Comparison of ENCODE assay signal across 14 cellular contexts in the genomic region with DNA sequence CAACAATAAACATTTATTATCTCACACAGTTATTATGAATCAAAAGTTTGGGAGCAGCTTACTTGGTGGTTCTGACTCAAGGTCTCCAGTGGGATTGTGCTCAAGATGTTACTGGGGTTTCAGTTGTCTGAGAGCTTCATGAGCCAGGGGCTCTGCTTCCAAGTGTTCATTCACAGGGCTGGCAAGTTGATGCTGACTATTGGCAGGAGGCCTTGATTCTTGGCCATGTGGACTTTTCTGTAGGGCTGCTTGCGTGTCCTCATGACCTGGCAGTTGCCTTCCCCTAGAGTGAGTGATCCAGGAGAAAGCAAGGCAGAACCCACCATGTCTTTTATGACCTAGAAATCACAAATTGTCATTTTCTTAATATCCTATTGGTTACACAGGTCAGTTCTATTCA.
DNase-seq lines count a peak whose midpoint lies in the region; ATAC-seq and TF ChIP-seq lines count a peak whose summit lies in the region.
"Had no signal": no experiment of that assay in that cellular context is flagged by ENCODE, and none has a peak within 500 bp of the region (broad histone marks: within the 10 kb centered on the region; RNA-seq: fewer than 3 reads in every experiment).

No MANE protein-coding gene starts in this region.

- no peaks in the 10 kb centered on the region for H3K4me1 Mint-ChIP-seq in T-cell
- H3K4me1 Mint-ChIP-seq: CD4-positive, CD25-positive, alpha-beta regulatory T cell; CD8-positive, alpha-beta memory T cell had no signal

- peaks cover 5% of the 10 kb centered on the region for H3K27me3 ChIP-seq in left ventricle myocardium inferior (ENCODE audit: low read depth)
- H3K27me3 ChIP-seq in right cardiac atrium (ENCODE audit: control insufficient read depth, insufficient read depth), result no peaks in the 10 kb centered on the region
- H3K27me3 ChIP-seq: BE2C had no signal

- no peak for TF ChIP-seq CTCF in left ventricle myocardium inferior (IDR thresholded peaks at IDR 0.05; ENCODE audit: borderline replicate concordance)

- POLR2A ChIA-PET in T-cell (lab: Charles Lee), result no interaction called here

- H3K36me3 ChIP-seq in left ventricle myocardium inferior, result no peaks in the 10 kb centered on the region
- H3K36me3 ChIP-seq: BE2C had no signal

- peaks cover 21% of the 10 kb centered on the region for H3K4me1 ChIP-seq in left ventricle myocardium inferior
- H3K4me1 ChIP-seq in right cardiac atrium (ENCODE audit: control insufficient read depth, insufficient read depth, low read length), result peaks cover 4% of the 10 kb centered on the region
- H3K4me1 ChIP-seq: BE2C had no signal

- CTCF ChIA-PET in T-cell (lab: Charles Lee), result no interaction called here

- intact Hi-C loops in Right ventricle myocardium superior (cut with DNase I) (no loop called here), left ventricle myocardium inferior (cut with micrococcal nuclease) (no loop called here), right cardiac atrium (cut with DNase I) (no loop called here)

- H3K4me3 ChIP-seq in left ventricle myocardium inferior (no peak overlapping the region), right cardiac atrium (ENCODE audit: low read length) (no peak overlapping the region)

- H3K9me3 Mint-ChIP-seq in T-cell, result peaks cover 0 to 3% (median 0%) of the 10 kb centered on the region in 3 donors

- no peaks in the 10 kb centered on the region for H3K36me3 Mint-ChIP-seq in T-cell
- H3K36me3 Mint-ChIP-seq: CD4-positive, CD25-positive, alpha-beta regulatory T cell; CD8-positive, alpha-beta memory T cell had no signal

- H3K27ac ChIP-seq in left ventricle myocardium inferior (replicated peaks) (no peak overlapping the region), right cardiac atrium (ENCODE audit: low read length) (no peak overlapping the region)

- DNase-seq in Right ventricle myocardium superior (no peak), left ventricle myocardium inferior (no peak), NCI-H446 (lab: John Stamatoyannopoulos, UW) (peak; percentile 37 to 78), right cardiac atrium (peak in 2 of 3 donors; percentile 40 to 68), T-cell (no peak), RKO (ENCODE audit: low spot score) (no peak), DMS153 treated with DMSO at 0.1 percent for 48 hours (lab: John Stamatoyannopoulos, UW; ENCODE audit: unreplicated experiment) (no peak)
- DNase-seq: BE2C; CD4-positive, CD25-positive, alpha-beta regulatory T cell; CD8-positive, alpha-beta memory T cell; COR-L47; DMS 273 treated with DMSO at 0.1 percent for 48 hours; H9 had no signal

- whole genome bisulfite sequencing in right cardiac atrium, result 31% methylated on average over 1 of the region's 1 CpG

- ATAC-seq in Right ventricle myocardium superior (ENCODE audit: poor library complexity), result peak; percentile 71
- ATAC-seq in right cardiac atrium, result peak; percentile 32 to 58
- no peak for ATAC-seq in T-cell (replicated peaks in 1 of 4)
- ATAC-seq: HepG2 had no signal

- H3K27ac Mint-ChIP-seq in T-cell, result no peak overlapping the region
- H3K27ac Mint-ChIP-seq: CD4-positive, CD25-positive, alpha-beta regulatory T cell; CD8-positive, alpha-beta memory T cell had no signal

- H3K9me3 ChIP-seq in left ventricle myocardium inferior (replicated peaks) (no peaks in the 10 kb centered on the region), right cardiac atrium (ENCODE audit: control insufficient read depth, low read length) (no peaks in the 10 kb centered on the region)
- H3K9me3 ChIP-seq: BE2C had no signal

- H3K27me3 Mint-ChIP-seq in T-cell, result peaks cover 9 to 22% of the 10 kb centered on the region in 2 donors

- no peak overlapping the region for H3K4me3 Mint-ChIP-seq in T-cell
- H3K4me3 Mint-ChIP-seq: CD4-positive, CD25-positive, alpha-beta regulatory T cell; CD8-positive, alpha-beta memory T cell; H9 had no signal

Comparison
In these comparisons a context has a peak if more than half of its experiments do, and no peak if none do; other contexts are left out.
1. DNase-seq: peak in NCI-H446 (2 of 2) and right cardiac atrium (2 of 3); none in Right ventricle myocardium superior (single experiment), left ventricle myocardium inferior (single experiment), T-cell (0 of 34), RKO (single experiment) and DMS153 treated with DMSO at 0.1 percent for 48 hours (single experiment).
2. ATAC-seq: peak in Right ventricle myocardium superior (single experiment) and right cardiac atrium (2 of 2); none in T-cell (0 of 4).